Comparison of ENCODE assay signal across 33 cellular contexts in the genomic region with DNA sequence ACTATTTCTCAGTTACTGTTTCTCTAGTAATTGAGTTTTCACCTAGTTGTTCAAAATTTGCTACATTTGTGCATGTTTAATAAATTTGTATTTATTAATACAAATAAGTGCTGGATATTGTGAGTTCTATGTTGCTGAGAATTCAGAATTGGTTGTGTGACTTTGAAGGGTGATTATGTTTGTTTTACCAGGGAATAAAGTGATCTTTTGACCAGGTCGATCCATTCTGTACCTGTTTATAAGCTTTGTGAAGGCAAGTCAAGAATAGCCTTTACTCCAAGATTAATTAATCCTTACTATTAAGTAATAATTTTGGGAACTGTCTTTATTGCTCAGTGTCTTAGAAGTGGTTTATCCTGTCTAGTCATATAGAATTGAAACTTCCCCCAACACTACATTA.
"Had no signal": no experiment of that assay in that cellular context is flagged by ENCODE, and none has a peak within 500 bp of the region (broad histone marks: within the 10 kb centered on the region; RNA-seq: fewer than 3 reads in every experiment).

No MANE protein-coding gene starts in this region.

- DNase-seq: Karpas-422, Kasumi-1, MG63, MM.1S, MV-4-11, NCI-H1048, NCI-H1092, NCI-H1092 treated with DMSO at 0.1 percent for 48 hours, NCI-H1105, NCI-H1417, NCI-H1417 treated with DMSO at 0.1 percent for 48 hours, NCI-H1436, NCI-H1436 treated with DMSO at 0.1 percent for 48 hours, NCI-H146, NCI-H1694, NCI-H1694 treated with DMSO at 0.1 percent for 48 hours, NCI-H187, NCI-H187 treated with DMSO at 0.1 percent for 48 hours, NCI-H1930, NCI-H2029, NCI-H2029 treated with DMSO at 0.1 percent for 48 hours, NCI-H2081, NCI-H2081 treated with DMSO at 0.1 percent for 48 hours, NCI-H2107, NCI-H2171, NCI-H2171 treated with DMSO at 0.1 percent for 48 hours, NCI-H2227 treated with DMSO at 0.1 percent for 48 hours, NCI-H226, NCI-H345, NCI-H446, NCI-H446 treated with DMSO at 0.1 percent for 48 hours, NCI-H510A, NCI-H510A treated with DMSO at 0.1 percent for 48 hours had no signal

- H3K36me3 ChIP-seq: MG63 had no signal

- H3K27me3 ChIP-seq: MG63 had no signal

- H3K9me3 ChIP-seq: MG63 had no signal

- H3K4me3 ChIP-seq: MG63 had no signal
